16 cellular contexts compared by ENCODE assay signal in the genomic region with DNA sequence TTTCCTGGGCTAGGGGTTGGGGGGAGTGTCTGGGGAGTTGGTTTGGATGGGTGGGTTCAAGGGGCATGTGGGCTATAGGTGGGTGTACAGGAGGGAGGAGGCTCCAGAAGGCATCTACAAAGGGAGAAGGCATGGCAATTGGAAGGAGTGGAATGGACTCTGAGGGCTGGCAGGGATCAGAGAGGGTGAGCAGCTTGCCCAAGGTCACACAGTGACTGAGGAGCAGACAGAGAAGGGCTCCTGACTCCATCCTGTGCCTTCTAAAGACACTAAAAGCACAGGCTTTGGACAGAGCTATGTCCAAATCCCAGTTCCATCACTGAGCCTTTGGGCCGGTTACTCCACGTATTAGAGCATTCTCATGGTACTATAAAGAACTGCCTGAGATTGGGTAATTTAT.
A peak's percentile ranks its signal among the peaks of the same experiment; 100 is the strongest.
DNase-seq lines count a peak whose midpoint lies in the region; ATAC-seq, FAIRE-seq and TF ChIP-seq lines count a peak whose summit lies in the region.
"Had no signal": no experiment of that assay in that cellular context is flagged by ENCODE, and none has a peak within 500 bp of the region (broad histone marks: within the 10 kb centered on the region; RNA-seq: fewer than 3 reads in every experiment).

No MANE protein-coding gene starts in this region.

- WGBS in K562 (ENCODE audit: insufficient coverage, low coverage, missing lambda C conversion rate), result 0% methylated on average over 2 of the region's 2 CpGs
- 86% methylated on average over 2 of the region's 2 CpGs for WGBS in esophagus muscularis mucosa

- TF ChIP-seq POLR2A in K562 (conservative IDR thresholded peaks at IDR 0.05), result no peak
- TF ChIP-seq POLR2A in esophagus muscularis mucosa (IDR thresholded peaks at IDR 0.05; ENCODE audit: low read depth), result no peak

- peak overlapping the region; percentile 27 for H3K27ac Mint-ChIP-seq in stimulated activated naive B cell treated with anti-CD40 and anti-IgM and Interleukin-4, amounts not matched to agents 10 μg/mL and 1 μg/mL and 100 μg/mL, for 72 hours
- no peak overlapping the region for H3K27ac Mint-ChIP-seq in Caco-2 (ENCODE audit: unreplicated experiment)
- H3K27ac Mint-ChIP-seq: CD14-positive monocyte; CD8-positive, alpha-beta T cell had no signal

- no peaks in the 10 kb centered on the region for H3K4me1 Mint-ChIP-seq in stimulated activated naive B cell treated with anti-CD40 and anti-IgM and Interleukin-4, amounts not matched to agents 10 μg/mL and 1 μg/mL and 100 μg/mL, for 72 hours
- H3K4me1 Mint-ChIP-seq in Caco-2 (ENCODE audit: low read depth, unreplicated experiment), result no peaks in the 10 kb centered on the region
- H3K4me1 Mint-ChIP-seq: CD14-positive monocyte had no signal

- no peak for ATAC-seq in K562
- no peak for ATAC-seq in stimulated activated naive B cell treated with anti-CD40 and anti-IgM and Interleukin-4, amounts not matched to agents 10 μg/mL and 1 μg/mL and 100 μg/mL, for 72 hours (replicated peaks)
- ATAC-seq: CD8-positive, alpha-beta T cell; HCT116 had no signal

- FAIRE-seq in K562 (lab: Jason Lieb, UNC), result no peak
- FAIRE-seq: H54 had no signal

- in situ Hi-C loops in K562 (cut with MboI), result no loop called here

- intact Hi-C loops in K562 (cut with micrococcal nuclease) (no loop called here), esophagus muscularis mucosa (cut with DNase I) (no loop called here), Caco-2 (cut with micrococcal nuclease; ENCODE audit: unreplicated experiment) (no loop called here)

- TF ChIP-seq EP300 in K562 (IDR thresholded peaks at IDR 0.05; ENCODE audit: low read length) (no peak), esophagus muscularis mucosa (IDR thresholded peaks at IDR 0.05) (no peak)

- peaks cover 0 to 15% of the 10 kb centered on the region in 2 experiments; a peak in 1 of 5 replicates for H3K27me3 ChIP-seq in K562 (ENCODE audit: control insufficient read depth in 2 of 2, insufficient read depth in 2 of 2, low read length in 2 of 2)
- peaks cover 0 to 89% (median 0%) of the 10 kb centered on the region in 4 donors for H3K27me3 ChIP-seq in esophagus muscularis mucosa
- no peaks in the 10 kb centered on the region for H3K27me3 ChIP-seq in Caco-2 (replicated peaks; ENCODE audit: control insufficient read depth, insufficient read depth, low read length)

- H3K27ac ChIP-seq in HEK293 (ENCODE audit: extremely low read depth, low read depth, low read length) (no peak overlapping the region), K562 (ENCODE audit: extremely low read depth, low read depth, low read length) (no peak overlapping the region), esophagus muscularis mucosa (replicated peaks in 1 of 4) (no peak overlapping the region)
- H3K27ac ChIP-seq: GM23248, HL-60 had no signal

- no peak for TF ChIP-seq RAD21 in K562 (CRISPR knock-in tag; conservative IDR thresholded peaks at IDR 0.05 in 1 of 2, IDR thresholded peaks at IDR 0.05 in 1 of 2)

- no peaks in the 10 kb centered on the region for H3K9me3 Mint-ChIP-seq in stimulated activated naive B cell treated with anti-CD40 and anti-IgM and Interleukin-4, amounts not matched to agents 10 μg/mL and 1 μg/mL and 100 μg/mL, for 72 hours
- H3K9me3 Mint-ChIP-seq in Caco-2 (ENCODE audit: unreplicated experiment), result no peaks in the 10 kb centered on the region
- H3K9me3 Mint-ChIP-seq: CD14-positive monocyte; CD8-positive, alpha-beta T cell had no signal

- H3K36me3 ChIP-seq in HEK293 (ENCODE audit: control insufficient read depth in 2 of 2, insufficient read depth in 1 of 2, low read length in 2 of 2), result no peaks in the 10 kb centered on the region
- H3K36me3 ChIP-seq in K562 (ENCODE audit: control insufficient read depth, insufficient read depth, low read length), result no peaks in the 10 kb centered on the region
- no peaks in the 10 kb centered on the region for H3K36me3 ChIP-seq in esophagus muscularis mucosa
- no peaks in the 10 kb centered on the region for H3K36me3 ChIP-seq in Caco-2 (ENCODE audit: control insufficient read depth, insufficient read depth, low read length)

- H2AFZ ChIP-seq in K562 (ENCODE audit: low read depth, low read length), result no peak overlapping the region
- H2AFZ ChIP-seq: GM23248 had no signal

- POLR2A ChIA-PET in HEK293 (lab: Yijun Ruan, JAX) (no interaction called here), K562 (lab: Yijun Ruan, JAX) (no interaction called here), Caco-2 (lab: Charles Lee) (no interaction called here)

- H3K27me3 Mint-ChIP-seq in stimulated activated naive B cell treated with anti-CD40 and anti-IgM and Interleukin-4, amounts not matched to agents 10 μg/mL and 1 μg/mL and 100 μg/mL, for 72 hours, result peaks cover 53 to 58% of the 10 kb centered on the region in 2 donors
- peaks cover 7% of the 10 kb centered on the region for H3K27me3 Mint-ChIP-seq in Caco-2 (ENCODE audit: insufficient read depth, unreplicated experiment)

- H3K9me1 ChIP-seq in K562 (ENCODE audit: control insufficient read depth, insufficient read depth, low read length), result no peaks in the 10 kb centered on the region

- H3K4me3 ChIP-seq in HEK293 (ENCODE audit: low read depth, low read length) (no peak overlapping the region), K562 (no peak overlapping the region), esophagus muscularis mucosa (no peak overlapping the region), Caco-2 (ENCODE audit: low read depth, low read length) (no peak overlapping the region)
- H3K4me3 ChIP-seq: GM23248 had no signal

- no peaks in the 10 kb centered on the region for H3K36me3 Mint-ChIP-seq in stimulated activated naive B cell treated with anti-CD40 and anti-IgM and Interleukin-4, amounts not matched to agents 10 μg/mL and 1 μg/mL and 100 μg/mL, for 72 hours
- H3K36me3 Mint-ChIP-seq in Caco-2 (ENCODE audit: insufficient read depth, unreplicated experiment), result no peaks in the 10 kb centered on the region
- H3K36me3 Mint-ChIP-seq: CD14-positive monocyte; CD8-positive, alpha-beta T cell had no signal

- no peak overlapping the region for H3K4me2 ChIP-seq in K562 (ENCODE audit: insufficient read depth, low read length)

- no peaks in the 10 kb centered on the region for H3K79me2 ChIP-seq in K562 (ENCODE audit: control insufficient read depth, insufficient read depth, low read length)

- BruUV-seq in K562 (replicated peaks; lab: Mats Ljungman, UMichigan), result no TSS peak
- no TSS peak for BruUV-seq in Caco-2 (replicated peaks; lab: Mats Ljungman, UMichigan)

- CTCF ChIA-PET in HEK293 (lab: Yijun Ruan, JAX) (no interaction called here), K562 (lab: Yijun Ruan, JAX; ENCODE audit: low intra/inter-chr PET ratio) (interaction anchor here (0.5 kb wide), 1 partner anchor 39 kb away, joined by 5 read pairs; no protein-coding TSS in a partner anchor), Caco-2 (lab: Charles Lee) (no interaction called here)

- H3K4me1 ChIP-seq in HEK293 (ENCODE audit: control insufficient read depth, insufficient read depth, low read length), result no peaks in the 10 kb centered on the region
- H3K4me1 ChIP-seq in K562 (replicated peaks in 1 of 2; ENCODE audit: control insufficient read depth in 2 of 2, insufficient read depth in 2 of 2, low read length in 2 of 2), result peaks cover 2 to 3% of the 10 kb centered on the region in 2 experiments; a peak in 2 of 5 replicates
- H3K4me1 ChIP-seq in esophagus muscularis mucosa, result no peaks in the 10 kb centered on the region
- H3K4me1 ChIP-seq in Caco-2, result no peaks in the 10 kb centered on the region

- H3K4me3 Mint-ChIP-seq in stimulated activated naive B cell treated with anti-CD40 and anti-IgM and Interleukin-4, amounts not matched to agents 10 μg/mL and 1 μg/mL and 100 μg/mL, for 72 hours, result no peak overlapping the region
- H3K4me3 Mint-ChIP-seq in Caco-2 (ENCODE audit: unreplicated experiment), result no peak overlapping the region
- H3K4me3 Mint-ChIP-seq: CD8-positive, alpha-beta T cell had no signal

- TF ChIP-seq CTCF in HEK293 (tag by site-specific recombination; IDR thresholded peaks at IDR 0.05), result no peak
- TF ChIP-seq CTCF in K562 (IDR thresholded peaks at IDR 0.05 in 2 of 3, conservative IDR thresholded peaks at IDR 0.05 in 1 of 3; ENCODE audit: insufficient read depth in 2 of 3, low read depth in 1 of 3, low read length in 3 of 3), result no peak
- TF ChIP-seq CTCF in esophagus muscularis mucosa (IDR thresholded peaks at IDR 0.05), result no peak
- TF ChIP-seq CTCF in Caco-2 (IDR thresholded peaks at IDR 0.05; ENCODE audit: insufficient read depth in 1 of 2, low read depth in 1 of 2, low read length in 1 of 2, severe bottlenecking in 1 of 2, unreplicated experiment in 1 of 2), result no peak

- DNase-seq in K562 (ENCODE audit: extremely low read depth in 1 of 4, low spot score in 3 of 4) (no peak), esophagus muscularis mucosa (ENCODE audit: extremely low spot score) (peak; percentile 81), NCI-H1417 treated with DMSO at 0.1 percent for 48 hours (lab: John Stamatoyannopoulos, UW) (no peak), MV-4-11 (lab: John Stamatoyannopoulos, UW) (no peak), Caco-2 (no peak)
- no peak for DNase-seq in stimulated activated naive B cell treated with anti-CD40 and anti-IgM and Interleukin-4, amounts not matched to agents 10 μg/mL and 1 μg/mL and 100 μg/mL, for 72 hours
- DNase-seq: COR-L47, DMS53, GF-D8, GM23248 had no signal

- peaks cover 6% of the 10 kb centered on the region for H4K20me1 ChIP-seq in K562 (replicated peaks; ENCODE audit: control insufficient read depth, insufficient read depth, low read length)

- no peak overlapping the region for H3K9ac ChIP-seq in K562 (ENCODE audit: insufficient read depth in 1 of 2, low read depth in 2 of 2, low read length in 2 of 2)
- H3K9ac ChIP-seq: GM23248 had no signal

- H3K9me3 ChIP-seq in HEK293 (ENCODE audit: control insufficient read depth, insufficient read depth, low read depth, low read length) (no peaks in the 10 kb centered on the region), K562 (replicated peaks; ENCODE audit: control insufficient read depth, insufficient read depth, low read depth, low read length) (no peaks in the 10 kb centered on the region), esophagus muscularis mucosa (no peaks in the 10 kb centered on the region), Caco-2 (no peaks in the 10 kb centered on the region)

TF ChIP-seq in HEK293, 187 proteins besides CTCF, POLR2A, EP300 and RAD21:
- TF ChIP-seq BCL11B (tag by site-specific recombination; IDR thresholded peaks at IDR 0.05; ENCODE audit: low read depth), result no peak
- TF ChIP-seq ZNF768 (tag by site-specific recombination; IDR thresholded peaks at IDR 0.05), result peak; percentile 17; the same call in 1 of the 2 replicates

TF ChIP-seq in K562, 482 proteins besides CTCF, POLR2A, EP300 and RAD21 (continues in another document):
- peak; percentile 79 for TF ChIP-seq RBM25 (IDR thresholded peaks at IDR 0.05; ENCODE audit: low read depth, low read length, severe bottlenecking)
- no peak for TF ChIP-seq TEAD1 (CRISPR knock-in tag; IDR thresholded peaks at IDR 0.05)
- no peak for TF ChIP-seq TEAD4 (IDR thresholded peaks at IDR 0.05; ENCODE audit: low read length)
- TF ChIP-seq TEAD4 (CRISPR knock-in tag; IDR thresholded peaks at IDR 0.05; ENCODE audit: borderline replicate concordance), result no peak
- TF ChIP-seq TAF1 (IDR thresholded peaks at IDR 0.05; ENCODE audit: control insufficient read depth, extremely low read depth, insufficient read depth, low read length, severe bottlenecking), result no peak
